In genomic region chr11:47564933-47565339, GRCh38 we compare ENCODE assay signal across 8 cellular contexts.
A peak's percentile ranks its signal among the peaks of the same experiment; 100 is the strongest.
DNase-seq lines count a peak whose midpoint lies in the region; ATAC-seq and TF ChIP-seq lines count a peak whose summit lies in the region.

No MANE protein-coding gene starts in this region.

- peak overlapping the region; percentile 81 for H3K4me3 ChIP-seq in choroid plexus epithelial cell (ENCODE audit: low read depth, low read length)
- H3K4me3 ChIP-seq in mucosa of stomach (ENCODE audit: low read length), result peak overlapping the region; percentile 80

- TF ChIP-seq CTCF in choroid plexus epithelial cell (conservative IDR thresholded peaks at IDR 0.05; ENCODE audit: low read depth, low read length), result no peak

- no peaks in the 10 kb centered on the region for H3K36me3 ChIP-seq in mucosa of stomach (ENCODE audit: control insufficient read depth, insufficient read depth, low read length)

- no peaks in the 10 kb centered on the region for H3K27me3 ChIP-seq in mucosa of stomach (ENCODE audit: control insufficient read depth, insufficient read depth, low read length)

- H3K9ac ChIP-seq in mucosa of stomach (ENCODE audit: low read length), result peak overlapping the region; percentile 92

- no peak for TF ChIP-seq RAD21 in Ishikawa (IDR thresholded peaks at IDR 0.05; ENCODE audit: low read depth)

- TF ChIP-seq EP300 in Ishikawa (IDR thresholded peaks at IDR 0.05; ENCODE audit: borderline replicate concordance), result no peak

- peaks cover 12% of the 10 kb centered on the region for H3K4me1 ChIP-seq in mucosa of stomach (ENCODE audit: control insufficient read depth, insufficient read depth, low read length)

- ATAC-seq in GM18520 (IDR thresholded peaks at IDR 0.05; ENCODE audit: unreplicated experiment), result peak; percentile 2

- H3K9me3 ChIP-seq in mucosa of stomach (ENCODE audit: control insufficient read depth, low read length), result no peaks in the 10 kb centered on the region

- DNase-seq in choroid plexus epithelial cell (ENCODE audit: low read depth) (no peak), C1 segment of cervical spinal cord (lab: John Stamatoyannopoulos, UW) (no peak), NCI-H128 (lab: John Stamatoyannopoulos, UW; ENCODE audit: unreplicated experiment) (no peak), HuH-7 (ENCODE audit: low spot score) (no peak)
- DNase-seq in effector CD8-positive, alpha-beta T cell (lab: John Stamatoyannopoulos, UW), result no peak

TF ChIP-seq in Ishikawa, 13 proteins besides CTCF, POLR2A, EP300 and RAD21:
- TF ChIP-seq CREB1 (IDR thresholded peaks at IDR 0.05; ENCODE audit: low read depth) (no peak), ZBTB7A (IDR thresholded peaks at IDR 0.05; ENCODE audit: low read depth) (0 out of 2 replicates have a peak, but pooled peaks have one; percentile 27)
TF ChIP-seq in Ishikawa: peak in this region for 1.
